ENCODE assay signal across 10 cellular contexts in the genomic region with DNA sequence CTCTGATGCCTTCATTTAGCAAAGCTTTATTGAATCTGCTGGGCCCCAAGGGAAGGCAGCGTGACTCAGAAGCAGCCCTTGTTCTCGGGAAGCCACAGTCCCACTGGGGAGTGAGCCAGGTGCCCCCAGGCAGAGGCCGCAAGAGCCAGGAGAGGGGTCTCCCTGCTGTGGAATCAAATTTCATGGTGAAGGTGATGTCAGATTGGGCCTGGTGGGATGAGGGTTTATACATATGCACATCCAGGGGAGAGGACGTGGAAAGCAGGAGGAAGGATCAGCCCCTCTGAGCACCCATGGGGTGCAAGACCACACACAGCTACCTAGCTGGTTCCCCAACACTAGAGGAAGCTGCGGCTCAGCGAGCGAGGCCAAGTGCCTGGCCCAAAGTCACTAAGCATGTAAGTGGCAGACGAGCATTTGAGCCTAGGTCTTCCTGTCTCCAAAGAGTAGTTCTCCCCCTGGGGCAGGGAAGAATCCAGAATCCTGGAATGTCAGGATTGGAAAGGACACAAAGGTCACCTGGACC. TPM values are rescaled to one million over a fixed set of nuclear protein-coding genes. Genes with fewer than 3 reads are reported as not detected.
DNase-seq lines count a peak whose midpoint lies in the region; ATAC-seq and TF ChIP-seq lines count a peak whose summit lies in the region.
"Had no signal": no experiment of that assay in that cellular context is flagged by ENCODE, and none has a peak within 500 bp of the region (broad histone marks: within the 10 kb centered on the region; RNA-seq: fewer than 3 reads in every experiment).

No MANE protein-coding gene starts in this region.

- intact Hi-C loops in activated CD8-positive, alpha-beta T cell treated with anti-CD3 and anti-CD28 coated beads for 36 hours (cut with micrococcal nuclease): no loop called here

- no peaks in the 10 kb centered on the region for H3K9me3 Mint-ChIP-seq in activated CD8-positive, alpha-beta T cell treated with anti-CD3 and anti-CD28 coated beads for 36 hours
- H3K9me3 Mint-ChIP-seq in activated CD8-positive, alpha-beta T cell treated with anti-CD3 and anti-CD28 coated beads, Interleukin-2, amount 10 ng/mL, durations not matched to agents 7 days and 5 days (ENCODE audit: insufficient read depth): no peaks in the 10 kb centered on the region

- POLR2A ChIA-PET in activated CD8-positive, alpha-beta T cell treated with anti-CD3 and anti-CD28 coated beads for 36 hours (lab: Charles Lee): interaction anchor here (1.0 to 1.4 kb wide), 3 partner anchors 33 to 169 kb away, joined by 3 to 7 read pairs (median 4); partner anchors contain the start of gene RPL3
- POLR2A ChIA-PET in activated CD8-positive, alpha-beta T cell treated with anti-CD3 and anti-CD28 coated beads, Interleukin-2, amount 10 ng/mL, durations not matched to agents 7 days and 5 days (lab: Charles Lee): no interaction called here

- peaks cover 20% of the 10 kb centered on the region for H3K4me1 ChIP-seq in SJCRH30
- peaks cover 0 to 32% (median 6%) of the 10 kb centered on the region in 3 donors for H3K4me1 ChIP-seq in gastroesophageal sphincter

- TF ChIP-seq POLR2A in gastroesophageal sphincter (IDR thresholded peaks at IDR 0.05): no peak

- no peak overlapping the region for H3K27ac Mint-ChIP-seq in activated CD8-positive, alpha-beta T cell treated with anti-CD3 and anti-CD28 coated beads for 36 hours
- no peak overlapping the region for H3K27ac Mint-ChIP-seq in activated CD8-positive, alpha-beta T cell treated with anti-CD3 and anti-CD28 coated beads, Interleukin-2, amount 10 ng/mL, durations not matched to agents 7 days and 5 days

- CTCF ChIA-PET in activated CD8-positive, alpha-beta T cell treated with anti-CD3 and anti-CD28 coated beads for 36 hours (lab: Charles Lee): interaction anchor here (1.0 to 4.5 kb wide), 3 partner anchors 8 to 34 kb away, joined by 3 to 13 read pairs (median 5); no protein-coding TSS in a partner anchor
- CTCF ChIA-PET in activated CD8-positive, alpha-beta T cell treated with anti-CD3 and anti-CD28 coated beads, Interleukin-2, amount 10 ng/mL, durations not matched to agents 7 days and 5 days (lab: Charles Lee): interaction anchor here (1.2 to 2.9 kb wide), 2 partner anchors 8 to 33 kb away, joined by 4 to 14 read pairs; no protein-coding TSS in a partner anchor

- no peak overlapping the region for H3K4me3 ChIP-seq in SJCRH30
- no peak overlapping the region for H3K4me3 ChIP-seq in gastroesophageal sphincter

- TF ChIP-seq CTCF in activated CD8-positive, alpha-beta T cell treated with anti-CD3 and anti-CD28 coated beads for 36 hours (IDR thresholded peaks at IDR 0.05): no peak
- no peak for TF ChIP-seq CTCF in gastroesophageal sphincter (IDR thresholded peaks at IDR 0.05)

- H3K9me3 ChIP-seq in SJCRH30 (replicated peaks): no peaks in the 10 kb centered on the region
- no peaks in the 10 kb centered on the region for H3K9me3 ChIP-seq in gastroesophageal sphincter

- peak; percentile 10 for DNase-seq in activated CD8-positive, alpha-beta T cell treated with anti-CD3 and anti-CD28 coated beads for 36 hours
- DNase-seq in activated CD8-positive, alpha-beta T cell treated with anti-CD3 and anti-CD28 coated beads, Interleukin-2, amount 10 ng/mL, durations not matched to agents 7 days and 5 days: no peak
- DNase-seq in SJCRH30 (peak; percentile 87 to 89), substantia nigra (lab: John Stamatoyannopoulos, UW) (peak in 1 of 49 donors; percentile 20), kidney tubule cell (ENCODE audit: low spot score) (no peak), T-helper 1 cell (no peak), DMS153 (lab: John Stamatoyannopoulos, UW) (no peak)
- DNase-seq: activated CD8-positive, alpha-beta memory T cell treated with anti-CD3 and anti-CD28 coated beads, Interleukin-2, amount 50 U/mL, for 4 hours; NCI-H187 had no signal

- no peaks in the 10 kb centered on the region for H3K36me3 ChIP-seq in SJCRH30
- no peaks in the 10 kb centered on the region for H3K36me3 ChIP-seq in gastroesophageal sphincter

- peaks cover 11% of the 10 kb centered on the region for H3K4me1 Mint-ChIP-seq in activated CD8-positive, alpha-beta T cell treated with anti-CD3 and anti-CD28 coated beads for 36 hours (ENCODE audit: low read depth)
- peaks cover 12% of the 10 kb centered on the region for H3K4me1 Mint-ChIP-seq in activated CD8-positive, alpha-beta T cell treated with anti-CD3 and anti-CD28 coated beads, Interleukin-2, amount 10 ng/mL, durations not matched to agents 7 days and 5 days (ENCODE audit: low read depth)

- H3K27me3 Mint-ChIP-seq in activated CD8-positive, alpha-beta T cell treated with anti-CD3 and anti-CD28 coated beads for 36 hours: peaks cover 8% of the 10 kb centered on the region
- peaks cover 25% of the 10 kb centered on the region for H3K27me3 Mint-ChIP-seq in activated CD8-positive, alpha-beta T cell treated with anti-CD3 and anti-CD28 coated beads, Interleukin-2, amount 10 ng/mL, durations not matched to agents 7 days and 5 days (ENCODE audit: low read depth)

- H3K27me3 ChIP-seq in SJCRH30 (no peaks in the 10 kb centered on the region), gastroesophageal sphincter (no peaks in the 10 kb centered on the region)

- ATAC-seq in activated CD8-positive, alpha-beta T cell treated with anti-CD3 and anti-CD28 coated beads for 36 hours: no peak
- no peak for ATAC-seq in activated CD8-positive, alpha-beta T cell treated with anti-CD3 and anti-CD28 coated beads, Interleukin-2, amount 10 ng/mL, durations not matched to agents 7 days and 5 days
- no peak for ATAC-seq in gastroesophageal sphincter

- H3K36me3 Mint-ChIP-seq in activated CD8-positive, alpha-beta T cell treated with anti-CD3 and anti-CD28 coated beads for 36 hours (ENCODE audit: low read depth): no peaks in the 10 kb centered on the region
- no peaks in the 10 kb centered on the region for H3K36me3 Mint-ChIP-seq in activated CD8-positive, alpha-beta T cell treated with anti-CD3 and anti-CD28 coated beads, Interleukin-2, amount 10 ng/mL, durations not matched to agents 7 days and 5 days (ENCODE audit: low read depth)

- H3K27ac ChIP-seq in SJCRH30 (no peak overlapping the region; the same call in 1 of the 2 replicates), gastroesophageal sphincter (peak overlapping the region in 3 of 4 donors; percentile 38 to 85 (median 81)), substantia nigra (ENCODE audit: low read depth, low read length, poor library complexity, severe bottlenecking) (peak overlapping the region; percentile 78)

- WGBS in gastroesophageal sphincter (ENCODE audit: low coverage in 1 of 2), 2 donors: 50% methylated on average over 4 of the region's 8 CpGs; no CpG with 5 or more reads in 1 of the 2 donors

- no peak for TF ChIP-seq EP300 in gastroesophageal sphincter (IDR thresholded peaks at IDR 0.05)

- no peak overlapping the region for H3K4me3 Mint-ChIP-seq in activated CD8-positive, alpha-beta T cell treated with anti-CD3 and anti-CD28 coated beads for 36 hours
- H3K4me3 Mint-ChIP-seq in activated CD8-positive, alpha-beta T cell treated with anti-CD3 and anti-CD28 coated beads, Interleukin-2, amount 10 ng/mL, durations not matched to agents 7 days and 5 days: no peak overlapping the region

RNA-seq across cellular contexts. Expression of gene SYNGR1, which starts 2.0 kb away (rescaled TPM):
- total RNA-seq in activated CD8-positive, alpha-beta T cell treated with anti-CD3 and anti-CD28 coated beads for 36 hours: 1 to 10 TPM; 2.4 to 3.8 TPM
- total RNA-seq in activated CD8-positive, alpha-beta T cell treated with anti-CD3 and anti-CD28 coated beads, Interleukin-2, amount 10 ng/mL, durations not matched to agents 7 days and 5 days: under 1 TPM; 0.24 to 0.37 TPM
- total RNA-seq in SJCRH30 (2014; rRNA removed; shearing (Covaris generic)): 3.2 and 4.0 TPM in 2 replicates
- 10 to 100 TPM; 13.3 to 34.2 (median 20.1) TPM for total RNA-seq in gastroesophageal sphincter

RNA-seq across cellular contexts. Expression of gene RPL3, which starts 32.3 kb away (rescaled TPM):
- 1,000 to 10,000 TPM; 3,563 to 3,599 TPM for total RNA-seq in activated CD8-positive, alpha-beta T cell treated with anti-CD3 and anti-CD28 coated beads for 36 hours
- total RNA-seq in activated CD8-positive, alpha-beta T cell treated with anti-CD3 and anti-CD28 coated beads, Interleukin-2, amount 10 ng/mL, durations not matched to agents 7 days and 5 days: 1,000 to 10,000 TPM; 1,693 to 1,717 TPM
- total RNA-seq in SJCRH30 (2014; rRNA removed; shearing (Covaris generic)): 1,999 and 2,056 TPM in 2 replicates
- total RNA-seq in gastroesophageal sphincter: 1,000 to 10,000 TPM; 1,539 to 2,425 (median 1,793) TPM

RNA-seq across cellular contexts. Expression of gene TAB1, which starts 47.8 kb away (rescaled TPM):
- total RNA-seq in activated CD8-positive, alpha-beta T cell treated with anti-CD3 and anti-CD28 coated beads for 36 hours: 10 to 100 TPM; 21.6 to 22.8 TPM
- total RNA-seq in activated CD8-positive, alpha-beta T cell treated with anti-CD3 and anti-CD28 coated beads, Interleukin-2, amount 10 ng/mL, durations not matched to agents 7 days and 5 days: 10 to 100 TPM; 27.0 to 28.5 TPM
- total RNA-seq in SJCRH30 (2014; rRNA removed; shearing (Covaris generic)): 8.7 and 9.3 TPM in 2 replicates
- 10 to 100 TPM; 20.6 to 29.0 (median 23.8) TPM for total RNA-seq in gastroesophageal sphincter

Comparison
In these comparisons a context has a peak if more than half of its experiments do, and no peak if none do; other contexts are left out.
1. DNase-seq: peak in activated CD8-positive, alpha-beta T cell treated with anti-CD3 and anti-CD28 coated beads for 36 hours (single experiment) and SJCRH30 (2 of 2); none in activated CD8-positive, alpha-beta T cell treated with anti-CD3 and anti-CD28 coated beads, Interleukin-2, amount 10 ng/mL, durations not matched to agents 7 days and 5 days (single experiment), kidney tubule cell (single experiment), T-helper 1 cell (0 of 5) and DMS153 (single experiment).